Comparison of ENCODE assay signal across 16 cellular contexts in the genomic region with DNA sequence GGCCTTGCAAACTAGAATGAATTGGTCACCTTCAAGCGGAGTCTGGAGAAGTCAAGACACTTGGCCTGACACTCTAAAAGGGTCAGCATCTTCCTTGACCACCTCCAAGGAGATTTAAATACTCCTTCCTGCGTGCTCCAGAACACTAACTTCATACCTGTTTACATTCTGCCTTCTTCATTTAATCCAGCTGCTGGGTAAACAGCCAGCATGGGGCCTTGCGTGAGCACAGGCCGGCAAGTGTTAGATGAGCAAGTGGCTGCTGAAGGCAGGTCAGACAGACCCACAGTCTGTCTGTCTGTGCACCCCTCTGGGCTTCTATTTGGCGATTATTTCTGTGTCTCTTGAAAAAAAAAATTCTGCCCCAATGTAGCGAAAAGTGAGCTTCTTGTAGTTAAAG.
A peak's percentile ranks its signal among the peaks of the same experiment; 100 is the strongest.
DNase-seq lines count a peak whose midpoint lies in the region; ATAC-seq and TF ChIP-seq lines count a peak whose summit lies in the region.
"Had no signal": no experiment of that assay in that cellular context is flagged by ENCODE, and none has a peak within 500 bp of the region (broad histone marks: within the 10 kb centered on the region; RNA-seq: fewer than 3 reads in every experiment).

No MANE protein-coding gene starts in this region.

- H3K4me1 Mint-ChIP-seq in Caco-2 (ENCODE audit: low read depth, unreplicated experiment) (peaks cover 30% of the 10 kb centered on the region), mesothelial cell of epicardium (peaks cover 46% of the 10 kb centered on the region)

- intact Hi-C loops in Caco-2 (cut with micrococcal nuclease; ENCODE audit: unreplicated experiment) = no loop called here

- BruUV-seq in Caco-2 (replicated peaks; lab: Mats Ljungman, UMichigan) = no TSS peak

- H3K36me3 ChIP-seq in Caco-2 (ENCODE audit: control insufficient read depth, insufficient read depth, low read length) = no peaks in the 10 kb centered on the region
- H3K36me3 ChIP-seq: Peyer's patch had no signal

- no peaks in the 10 kb centered on the region; the same call in 1 of the 2 replicates for H3K27me3 ChIP-seq in Caco-2 (replicated peaks; ENCODE audit: control insufficient read depth, insufficient read depth, low read length)
- H3K27me3 ChIP-seq: Peyer's patch had no signal

- H3K27me3 Mint-ChIP-seq in Caco-2 (ENCODE audit: insufficient read depth, unreplicated experiment) = no peaks in the 10 kb centered on the region
- H3K27me3 Mint-ChIP-seq in mesothelial cell of epicardium (ENCODE audit: low read depth) = no peaks in the 10 kb centered on the region
- H3K27me3 Mint-ChIP-seq: B cell; CD4-positive, alpha-beta T cell had no signal

- ATAC-seq in left lobe of liver = no peak
- ATAC-seq: GM12878, K562, Right ventricle myocardium inferior had no signal

- peaks cover 49% of the 10 kb centered on the region for H3K4me1 ChIP-seq in Caco-2

- H3K9me3 Mint-ChIP-seq in Caco-2 (ENCODE audit: unreplicated experiment) = no peaks in the 10 kb centered on the region
- no peaks in the 10 kb centered on the region for H3K9me3 Mint-ChIP-seq in mesothelial cell of epicardium
- H3K9me3 Mint-ChIP-seq: CD4-positive, alpha-beta T cell had no signal

- TF ChIP-seq CTCF in C4-2B (conservative IDR thresholded peaks at IDR 0.05) (no peak), Caco-2 (IDR thresholded peaks at IDR 0.05; ENCODE audit: insufficient read depth in 1 of 2, low read depth in 1 of 2, low read length in 1 of 2, severe bottlenecking in 1 of 2, unreplicated experiment in 1 of 2) (no peak), mesothelial cell of epicardium (IDR thresholded peaks at IDR 0.05; ENCODE audit: unreplicated experiment) (no peak)

- DNase-seq in Caco-2 (no peak), NCI-H510A treated with DMSO at 0.1 percent for 48 hours (lab: John Stamatoyannopoulos, UW) (peak; percentile 46), mesothelial cell of epicardium (ENCODE audit: low spot score in 2 of 2, unreplicated experiment in 2 of 2) (no peak), left lobe of liver (ENCODE audit: low spot score) (no peak), mucosa of gallbladder (ENCODE audit: low spot score) (no peak), OCI-M1 (lab: John Stamatoyannopoulos, UW) (no peak)
- DNase-seq: CD4-positive, alpha-beta T cell; DMS79 treated with DMSO at 0.1 percent for 48 hours; NCI-H1694; NCI-H2107; Peyer's patch had no signal

- peak overlapping the region; percentile 45 for H3K27ac ChIP-seq in C4-2B
- H3K27ac ChIP-seq: Peyer's patch had no signal

- H3K4me3 Mint-ChIP-seq in Caco-2 (ENCODE audit: unreplicated experiment) (no peak overlapping the region), mesothelial cell of epicardium (no peak overlapping the region)
- H3K4me3 Mint-ChIP-seq: CD4-positive, alpha-beta T cell had no signal

- H3K36me3 Mint-ChIP-seq in Caco-2 (ENCODE audit: insufficient read depth, unreplicated experiment) (peaks cover 56% of the 10 kb centered on the region), mesothelial cell of epicardium (peaks cover 2% of the 10 kb centered on the region)

- POLR2A ChIA-PET in Caco-2 (lab: Charles Lee) = no interaction called here

- H3K27ac Mint-ChIP-seq in Caco-2 (ENCODE audit: unreplicated experiment) (peak overlapping the region; percentile 66), mesothelial cell of epicardium (peak overlapping the region; percentile 28)
- H3K27ac Mint-ChIP-seq: B cell; CD4-positive, alpha-beta T cell had no signal

- no peak overlapping the region for H3K4me3 ChIP-seq in Caco-2 (ENCODE audit: low read depth, low read length)
- H3K4me3 ChIP-seq: GM12878, K562, Peyer's patch had no signal

- CTCF ChIA-PET in Caco-2 (lab: Charles Lee) = no interaction called here

- no peaks in the 10 kb centered on the region for H3K9me3 ChIP-seq in Caco-2
- H3K9me3 ChIP-seq: Peyer's patch had no signal
